ENCODE assay signal across 8 cellular contexts in genomic region chr11:99015634-99016454, GRCh38. TPM values are rescaled to one million over a fixed set of nuclear protein-coding genes. Genes with fewer than 3 reads are reported as not detected.
DNase-seq lines count a peak whose midpoint lies in the region; ATAC-seq, FAIRE-seq and TF ChIP-seq lines count a peak whose summit lies in the region.

No MANE protein-coding gene starts in this region.

- H3K4me1 ChIP-seq in esophagus muscularis mucosa (peaks cover 1 to 10% (median 8%) of the 10 kb centered on the region in 4 donors), ovary (ENCODE audit: insufficient read depth) (no peaks in the 10 kb centered on the region)

- in situ Hi-C loops in Caki2 (cut with HindIII; ENCODE audit: low pct_unique_long_range_greater_than_20kb, low sequenced_read_pairs), result no loop called here

- intact Hi-C loops in esophagus muscularis mucosa (cut with DNase I), result no loop called here
- intact Hi-C loops in ovary (cut with DNase I), result no loop called here

- H3K9me3 ChIP-seq in esophagus muscularis mucosa, result no peaks in the 10 kb centered on the region
- H3K9me3 ChIP-seq in ovary, result no peaks in the 10 kb centered on the region

- H3K27ac ChIP-seq in esophagus muscularis mucosa (replicated peaks in 1 of 4), result no peak overlapping the region
- no peak overlapping the region for H3K27ac ChIP-seq in ovary

- WGBS in esophagus muscularis mucosa, result 18% methylated on average over 3 of the region's 3 CpGs
- WGBS in ovary, 3 donors, result 21 to 26% (median 23%) methylated on average over 3 of the region's 3 CpGs

- H3K4me3 ChIP-seq in esophagus muscularis mucosa (no peak overlapping the region), ovary (no peak overlapping the region)

- TF ChIP-seq POLR2A in esophagus muscularis mucosa (IDR thresholded peaks at IDR 0.05; ENCODE audit: low read depth), result no peak
- TF ChIP-seq POLR2A in ovary (IDR thresholded peaks at IDR 0.05), result no peak

- H3K27me3 ChIP-seq in esophagus muscularis mucosa, result peaks cover 0 to 37% (median 0%) of the 10 kb centered on the region in 4 donors
- H3K27me3 ChIP-seq in ovary, result no peaks in the 10 kb centered on the region

- ATAC-seq in GM19324 (IDR thresholded peaks at IDR 0.05; ENCODE audit: low FRiP score, unreplicated experiment), result no peak

- TF ChIP-seq CTCF in esophagus muscularis mucosa (IDR thresholded peaks at IDR 0.05) (peak; percentile 54 to 85 (median 80)), ovary (IDR thresholded peaks at IDR 0.05) (peak; percentile 23 to 36 (median 32))

- DNase-seq in Caki2 (ENCODE audit: low read depth) (peak; percentile 22), GM19239 (ENCODE audit: insufficient read length, low spot score) (peak; percentile 17), HT1080 (ENCODE audit: low read depth) (peak; percentile 45), RCC 7860 (ENCODE audit: low spot score) (peak; percentile 14), esophagus muscularis mucosa (ENCODE audit: extremely low spot score) (no peak), ovary (no peak)
- DNase-seq in stimulated activated CD4-positive, alpha-beta T cell treated with anti-CD3 and anti-CD28 coated beads, Interleukin-2, amount 100 ng/mL, for 24 hours, result no peak

- no peak for TF ChIP-seq EP300 in esophagus muscularis mucosa (IDR thresholded peaks at IDR 0.05)
- no peak for TF ChIP-seq EP300 in ovary (IDR thresholded peaks at IDR 0.05)

- FAIRE-seq in GM19239 (lab: Jason Lieb, UNC) (peak; percentile 73), RCC 7860 (lab: Jason Lieb, UNC) (peak; percentile 12)

- no peaks in the 10 kb centered on the region for H3K36me3 ChIP-seq in esophagus muscularis mucosa
- no peaks in the 10 kb centered on the region for H3K36me3 ChIP-seq in ovary

RNA-seq across cellular contexts. Expression of gene CNTN5, which starts 4.9 kb away (rescaled TPM):
- total RNA-seq in Caki2 (2014; rRNA removed; shearing (Covaris generic); ENCODE audit: low replicate concordance), result 0.78 and 1.6 TPM in 2 replicates
- total RNA-seq in HT1080 (2014; rRNA removed; shearing (Covaris generic)), result not detected in 2 replicates
- 0.02 and 0.05 TPM in 2 replicates for polyA plus RNA-seq in HT1080 (2015; cell fraction: cytosol; rRNA removed)
- not detected in 2 replicates for polyA plus RNA-seq in HT1080 (2015; cell fraction: nucleus; rRNA removed)
- total RNA-seq in esophagus muscularis mucosa (under 1 TPM in 1 of 4 donors, not detected in 3; 0.06 TPM), ovary (1 to 10 TPM in 1 of 7 donors, under 1 TPM in 1, not detected in 5; 0.18 to 1.1 TPM)
- polyA plus RNA-seq in ovary, result under 1 TPM; 0.02 to 0.12 TPM

Comparison
In these comparisons a context has a peak if more than half of its experiments do, and no peak if none do; other contexts are left out.
1. DNase-seq: peak in Caki2 (single experiment), GM19239 (single experiment), HT1080 (single experiment) and RCC 7860 (single experiment); none in esophagus muscularis mucosa (single experiment), ovary (0 of 5) and stimulated activated CD4-positive, alpha-beta T cell treated with anti-CD3 and anti-CD28 coated beads, Interleukin-2, amount 100 ng/mL, for 24 hours (0 of 2).